ENCODE assay signal across 8 cellular contexts in the genomic region with DNA sequence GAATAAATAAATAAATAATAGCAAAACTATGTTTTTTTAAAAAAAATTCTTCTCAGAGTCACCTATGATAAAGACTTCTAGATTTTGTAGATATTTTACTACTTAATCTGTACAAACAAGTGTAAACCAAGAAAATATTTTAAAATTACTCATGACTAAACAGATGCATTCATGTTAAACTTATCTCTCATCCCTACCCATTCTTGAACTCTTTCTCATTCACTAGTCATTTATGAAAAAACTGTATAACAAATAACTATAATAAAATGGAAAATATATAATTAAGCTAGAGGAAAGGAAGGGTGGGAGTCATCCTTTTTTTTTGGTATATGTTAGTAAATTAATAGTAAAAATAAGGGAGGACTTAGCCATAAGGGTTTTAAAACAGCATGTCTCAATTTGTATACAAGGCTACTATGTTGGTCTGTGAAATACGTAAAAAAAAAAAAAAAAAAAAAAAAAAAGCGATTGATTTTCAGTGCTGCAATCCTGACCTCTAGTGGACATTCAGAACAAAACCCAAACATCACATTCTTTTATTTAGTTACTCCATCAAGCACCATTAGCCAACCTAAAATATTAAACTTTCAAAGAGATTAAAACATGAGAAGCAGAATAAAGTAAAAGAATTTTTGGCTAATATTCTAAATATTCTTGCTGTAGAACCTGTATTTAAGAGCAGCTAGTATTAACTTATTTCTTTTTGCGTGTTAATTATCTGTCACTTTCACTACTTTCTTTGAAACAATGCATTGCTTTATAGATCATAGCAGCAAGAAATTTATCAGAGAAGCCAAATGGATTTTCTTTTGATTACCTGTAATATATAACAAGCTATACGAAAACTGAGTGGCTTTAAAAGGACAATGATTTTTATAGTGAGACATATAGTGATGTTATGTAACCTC.
A peak's percentile ranks its signal among the peaks of the same experiment; 100 is the strongest.
DNase-seq lines count a peak whose midpoint lies in the region; ATAC-seq, FAIRE-seq and TF ChIP-seq lines count a peak whose summit lies in the region.

No MANE protein-coding gene starts in this region.

- intact Hi-C loops in Right ventricle myocardium superior (cut with DNase I) = no loop called here
- intact Hi-C loops in Right ventricle myocardium inferior (cut with DNase I) = loop anchor here (2.0 kb wide), 1 partner anchor 481 kb away; no protein-coding TSS in a partner anchor
- intact Hi-C loops in lower leg skin (cut with DNase I; ENCODE audit: low total_unique reads) = loop anchor here (5.0 kb wide), 1 partner anchor 482 kb away; no protein-coding TSS in a partner anchor

- no peak overlapping the region for H3K4me3 ChIP-seq in lower leg skin (ENCODE audit: low read depth, poor library complexity, severe bottlenecking)

- no peak for TF ChIP-seq CTCF in lower leg skin (IDR thresholded peaks at IDR 0.05)

- no peak for TF ChIP-seq POLR2A in lower leg skin (IDR thresholded peaks at IDR 0.05)

- peak; percentile 40 for ATAC-seq in Right ventricle myocardium superior (ENCODE audit: poor library complexity)
- no peak for ATAC-seq in Right ventricle myocardium inferior
- no peak for ATAC-seq in GM19324 (IDR thresholded peaks at IDR 0.05; ENCODE audit: low FRiP score, unreplicated experiment)

- FAIRE-seq in islet of Langerhans (lab: Jason Lieb, UNC) = peak; percentile 100
- FAIRE-seq in urothelium cell line (lab: Jason Lieb, UNC) = no peak

- 33 to 40% methylated on average over 4 of the region's 4 CpGs for WGBS in lower leg skin, 2 donors

- DNase-seq in Right ventricle myocardium superior = no peak
- no peak for DNase-seq in Right ventricle myocardium inferior (ENCODE audit: missing footprints)
- peak; percentile 42 for DNase-seq in NCI-H2171 (lab: John Stamatoyannopoulos, UW)
- peak; percentile 44 for DNase-seq in astrocyte of the hippocampus (ENCODE audit: low read depth, low spot score)
- DNase-seq in urothelium cell line (ENCODE audit: low spot score) = peak; percentile 27
- no peak for DNase-seq in lower leg skin (ENCODE audit: low spot score in 2 of 2)

Comparison
In these comparisons a context has a peak if more than half of its experiments do, and no peak if none do; other contexts are left out.
1. DNase-seq: peak in NCI-H2171 (single experiment), astrocyte of the hippocampus (single experiment) and urothelium cell line (single experiment); none in Right ventricle myocardium superior (single experiment), Right ventricle myocardium inferior (single experiment) and lower leg skin (0 of 2).